Comparison of ENCODE assay signal across 8 cellular contexts in genomic region chrX:65690057-65690855, GRCh38. TPM values are rescaled to one million over a fixed set of nuclear protein-coding genes. Genes with fewer than 3 reads are reported as not detected.
DNase-seq lines count a peak whose midpoint lies in the region; ATAC-seq and TF ChIP-seq lines count a peak whose summit lies in the region.

No MANE protein-coding gene starts in this region.

- TF ChIP-seq CTCF in right lobe of liver (IDR thresholded peaks at IDR 0.05), result no peak
- no peak for TF ChIP-seq CTCF in vagina (IDR thresholded peaks at IDR 0.05)
- TF ChIP-seq CTCF in GM10248 (IDR thresholded peaks at IDR 0.05; ENCODE audit: control extremely low read depth, extremely low read depth, low read depth, missing control alignments), result no peak

- DNase-seq in Right ventricle myocardium inferior (ENCODE audit: missing footprints), result no peak
- no peak for DNase-seq in cardiac septum (ENCODE audit: low spot score)
- DNase-seq in astrocyte of the hippocampus (ENCODE audit: low read depth, low spot score), result peak; percentile 49
- DNase-seq in right lobe of liver, result peak in 1 of 3 donors; percentile 50
- no peak for DNase-seq in vagina (ENCODE audit: extremely low spot score in 2 of 2)
- no peak for DNase-seq in GM10248 (ENCODE audit: extremely low spot score)
- DNase-seq in islet precursor cell, result no peak

- no peaks in the 10 kb centered on the region for H3K36me3 ChIP-seq in right lobe of liver
- H3K36me3 ChIP-seq in vagina, result no peaks in the 10 kb centered on the region

- POLR2A ChIA-PET in GM10248 (lab: Yijun Ruan, JAX), result interaction anchor here (0.5 kb wide), 1 partner anchor 15 kb away, joined by 3 read pairs; no protein-coding TSS in a partner anchor

- H3K27ac ChIP-seq in right lobe of liver (peak overlapping the region; percentile 22 to 58 (median 50)), vagina (peak overlapping the region; percentile 57)

- peaks cover 0 to 49% (median 11%) of the 10 kb centered on the region in 4 donors for H3K4me1 ChIP-seq in right lobe of liver
- peaks cover 83% of the 10 kb centered on the region for H3K4me1 ChIP-seq in vagina

- H3K4me3 ChIP-seq in right lobe of liver (no peak overlapping the region), vagina (no peak overlapping the region)

- no peak for TF ChIP-seq POLR2A in right lobe of liver (IDR thresholded peaks at IDR 0.05)
- TF ChIP-seq POLR2A in vagina (IDR thresholded peaks at IDR 0.05), result no peak

- ATAC-seq in Right ventricle myocardium inferior (peak; percentile 84), right lobe of liver (peak; percentile 73 to 86 (median 80)), HG03342 (IDR thresholded peaks at IDR 0.05; ENCODE audit: unreplicated experiment) (no peak)

- intact Hi-C loops in Right ventricle myocardium inferior (cut with DNase I), result loop anchor here (2.0 kb wide), 1 partner anchor 15 kb away; no protein-coding TSS in a partner anchor
- intact Hi-C loops in cardiac septum (cut with DNase I), result no loop called here
- intact Hi-C loops in right lobe of liver (cut with DNase I), result no loop called here
- intact Hi-C loops in vagina (cut with DNase I), result no loop called here

- CTCF ChIA-PET in GM10248 (lab: Yijun Ruan, JAX), result interaction anchor here (0.9 to 3.4 kb wide), 8 partner anchors 8 to 296 kb away, joined by 3 to 12 read pairs (median 4); no protein-coding TSS in a partner anchor

- no peaks in the 10 kb centered on the region for H3K27me3 ChIP-seq in right lobe of liver
- no peaks in the 10 kb centered on the region for H3K27me3 ChIP-seq in vagina

- WGBS in right lobe of liver (ENCODE audit: insufficient coverage, low coverage, low lambda C conversion rate, missing lambda C conversion rate), result 53% methylated on average over 3 of the region's 5 CpGs

- H3K9me3 ChIP-seq in right lobe of liver, result no peaks in the 10 kb centered on the region
- H3K9me3 ChIP-seq in vagina, result no peaks in the 10 kb centered on the region

RNA-seq across cellular contexts. Expression of gene MSN, which starts 22.8 kb away (rescaled TPM):
- total RNA-seq in Right ventricle myocardium inferior (131 TPM), cardiac septum (177 TPM), right lobe of liver (100 to 1,000 TPM in 3 of 6 experiments, 10 to 100 TPM in 3; 63.6 to 150 (median 104) TPM), vagina (192 TPM)
